Comparison of ENCODE assay signal across 8 cellular contexts in genomic region chr17:48052956-48053757, GRCh38. TPM values are rescaled to one million over a fixed set of nuclear protein-coding genes. Genes with fewer than 3 reads are reported as not detected.
DNase-seq lines count a peak whose midpoint lies in the region; ATAC-seq, FAIRE-seq and TF ChIP-seq lines count a peak whose summit lies in the region.

No MANE protein-coding gene starts in this region.

- no peak for TF ChIP-seq POLR2A in H54 (IDR thresholded peaks at IDR 0.05; ENCODE audit: low read depth, low read length)

- H3K4me1 ChIP-seq in skeletal muscle tissue (ENCODE audit: control insufficient read depth in 3 of 3, insufficient read depth in 3 of 3, low read length in 3 of 3), result peaks cover 76 to 79% (median 79%) of the 10 kb centered on the region in 3 donors

- FAIRE-seq in H54 (lab: Jason Lieb, UNC), result no peak

- no peak for ATAC-seq in GM21737 (IDR thresholded peaks at IDR 0.05; ENCODE audit: unreplicated experiment)

- H3K36me3 ChIP-seq in skeletal muscle tissue (ENCODE audit: control insufficient read depth in 3 of 3, insufficient read depth in 3 of 3, low read length in 3 of 3), result peaks cover 34 to 56% (median 51%) of the 10 kb centered on the region in 3 donors

- peak; percentile 70 for DNase-seq in DMS79 treated with DMSO at 0.1 percent for 48 hours (lab: John Stamatoyannopoulos, UW)
- DNase-seq in NCI-H2171 treated with DMSO at 0.1 percent for 48 hours (lab: John Stamatoyannopoulos, UW), result peak; percentile 59
- peak in 48 of 58 donors; percentile 14 to 84 (median 48) for DNase-seq in anterior cingulate cortex (lab: John Stamatoyannopoulos, UW)
- DNase-seq in hypothalamus (lab: John Stamatoyannopoulos, UW), result peak in 37 of 51 donors; percentile 5 to 76 (median 48)
- no peak for DNase-seq in SW480 (ENCODE audit: low spot score)
- no peak for DNase-seq in H54 (ENCODE audit: insufficient read length, low spot score)

- H3K4me3 ChIP-seq in skeletal muscle tissue (ENCODE audit: low read length in 3 of 3), result peak overlapping the region; percentile 94 to 99 (median 99)

- H3K9ac ChIP-seq in skeletal muscle tissue (ENCODE audit: low read depth in 1 of 3, low read length in 3 of 3), result peak overlapping the region; percentile 85 to 100 (median 95)

- H3K27ac ChIP-seq in skeletal muscle tissue (ENCODE audit: low read depth, low read length), result peak overlapping the region; percentile 99

- no peaks in the 10 kb centered on the region for H3K27me3 ChIP-seq in skeletal muscle tissue (ENCODE audit: control insufficient read depth in 3 of 3, insufficient read depth in 3 of 3, low read length in 3 of 3)

- H3K9me3 ChIP-seq in skeletal muscle tissue (ENCODE audit: control insufficient read depth in 3 of 3, low read length in 3 of 3), result no peaks in the 10 kb centered on the region

RNA-seq across cellular contexts. Expression of gene NFE2L1, which starts 5.0 kb away (rescaled TPM):
- total RNA-seq in skeletal muscle tissue, result 93.4 TPM

RNA-seq across cellular contexts. Expression of gene COPZ2, which starts 15.6 kb away (rescaled TPM):
- total RNA-seq in skeletal muscle tissue, result 39.7 TPM

RNA-seq across cellular contexts. Expression of gene CBX1, which starts 48.1 kb away (rescaled TPM):
- total RNA-seq in skeletal muscle tissue, result 39.1 TPM

RNA-seq across cellular contexts. Expression of gene SNX11, which starts 54.4 kb away (rescaled TPM):
- 7.3 TPM for total RNA-seq in skeletal muscle tissue

Comparison
In these comparisons a context has a peak if more than half of its experiments do, and no peak if none do; other contexts are left out.
1. DNase-seq: peak in DMS79 treated with DMSO at 0.1 percent for 48 hours (single experiment), NCI-H2171 treated with DMSO at 0.1 percent for 48 hours (single experiment), anterior cingulate cortex (48 of 58) and hypothalamus (37 of 51); none in SW480 (single experiment) and H54 (single experiment).